In the genomic region with DNA sequence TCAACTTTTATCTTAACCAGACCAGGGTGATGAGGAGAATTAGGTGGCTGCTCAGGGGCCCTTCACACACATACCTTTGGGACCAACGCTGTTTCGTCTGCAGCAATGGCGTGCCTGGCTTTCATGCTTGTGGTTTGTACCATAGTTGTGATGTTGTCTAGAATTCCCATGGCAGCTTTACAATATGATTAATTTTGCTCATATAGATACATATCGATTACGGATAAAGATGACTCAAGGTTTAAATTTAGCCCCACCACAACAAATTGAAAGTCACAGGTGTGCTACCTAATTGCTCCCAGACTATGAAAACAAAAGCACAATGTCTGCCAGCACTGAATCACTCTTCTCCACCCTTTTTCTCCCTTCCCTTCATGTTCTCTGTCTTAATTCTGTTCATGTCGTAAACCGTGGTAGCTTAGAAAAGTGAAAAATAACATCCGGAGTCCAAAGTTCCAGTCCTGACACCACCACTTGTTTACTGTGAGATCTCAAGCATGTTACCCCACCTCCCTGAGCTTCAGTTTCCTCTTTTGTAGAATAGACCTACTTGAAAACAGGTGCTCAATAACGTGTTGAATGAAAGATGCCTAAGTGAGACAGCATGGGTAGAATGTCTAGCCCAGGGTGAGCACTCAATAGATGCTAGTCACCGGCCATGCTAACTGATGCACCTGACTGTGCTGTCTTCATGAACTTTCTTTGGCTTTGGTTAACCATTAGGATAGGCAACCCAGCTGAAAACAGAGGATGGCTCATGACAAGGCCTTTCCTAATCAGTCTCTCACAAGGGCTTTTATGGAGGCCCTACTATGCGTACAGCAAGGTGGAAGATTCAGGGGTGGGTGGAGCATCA, we compare ENCODE assay signal across 13 cellular contexts. TPM values are rescaled to one million over a fixed set of nuclear protein-coding genes. Genes with fewer than 3 reads are reported as not detected.
DNase-seq lines count a peak whose midpoint lies in the region; ATAC-seq and TF ChIP-seq lines count a peak whose summit lies in the region.
"Had no signal": no experiment of that assay in that cellular context is flagged by ENCODE, and none has a peak within 500 bp of the region (broad histone marks: within the 10 kb centered on the region; RNA-seq: fewer than 3 reads in every experiment).

No MANE protein-coding gene starts in this region.

- DNase-seq in heart left ventricle (no peak), KG1 (lab: John Stamatoyannopoulos, UW) (no peak), mesenteric fat pad (ENCODE audit: low spot score) (no peak), RKO (ENCODE audit: low spot score) (no peak)
- DNase-seq: DMS153, NCI-H526 had no signal

- no peaks in the 10 kb centered on the region for H3K27me3 ChIP-seq in duodenal mucosa (ENCODE audit: control insufficient read depth in 1 of 2, insufficient read depth in 2 of 2, low read length in 2 of 2)
- H3K27me3 ChIP-seq in heart left ventricle: no peaks in the 10 kb centered on the region
- H3K27me3 ChIP-seq: esophagus muscularis mucosa had no signal

- TF ChIP-seq CTCF in heart left ventricle (IDR thresholded peaks at IDR 0.05): no peak

- peak overlapping the region in 1 of 2 donors; percentile 26 for H3K4me3 ChIP-seq in duodenal mucosa (ENCODE audit: low read depth in 1 of 2, low read length in 2 of 2)
- no peak overlapping the region for H3K4me3 ChIP-seq in heart left ventricle
- H3K4me3 ChIP-seq: esophagus muscularis mucosa, skin epidermis had no signal

- 91 to 97% (median 94%) methylated on average over 11 of the region's 11 CpGs for WGBS in heart left ventricle, 4 donors

- peak overlapping the region; percentile 12 to 15 for H3K9ac ChIP-seq in duodenal mucosa (ENCODE audit: low read depth in 1 of 2, low read length in 2 of 2)

- H3K27ac ChIP-seq in duodenal mucosa (ENCODE audit: low read depth, low read length): peak overlapping the region; percentile 49
- no peak overlapping the region for H3K27ac ChIP-seq in heart left ventricle
- H3K27ac ChIP-seq: esophagus muscularis mucosa, HL-60 had no signal

- H3K4me1 ChIP-seq in duodenal mucosa (ENCODE audit: control insufficient read depth in 1 of 2, insufficient read depth in 2 of 2, low read length in 2 of 2) (peaks cover 16 to 52% of the 10 kb centered on the region in 2 donors), heart left ventricle (peaks cover 0 to 19% (median 0%) of the 10 kb centered on the region in 12 donors)
- H3K4me1 ChIP-seq: esophagus muscularis mucosa had no signal

- H3K36me3 ChIP-seq in duodenal mucosa (ENCODE audit: control insufficient read depth in 1 of 2, insufficient read depth in 2 of 2, low read length in 2 of 2) (no peaks in the 10 kb centered on the region), heart left ventricle (no peaks in the 10 kb centered on the region)
- H3K36me3 ChIP-seq: esophagus muscularis mucosa had no signal

- H3K9me3 ChIP-seq in duodenal mucosa (ENCODE audit: control insufficient read depth in 1 of 2, low read length in 2 of 2): no peaks in the 10 kb centered on the region
- H3K9me3 ChIP-seq in heart left ventricle: no peaks in the 10 kb centered on the region
- H3K9me3 ChIP-seq: esophagus muscularis mucosa had no signal

- peak; percentile 42 for ATAC-seq in GM18858 (IDR thresholded peaks at IDR 0.05; ENCODE audit: unreplicated experiment)
- peak; percentile 82 for ATAC-seq in GM21515 (IDR thresholded peaks at IDR 0.05; ENCODE audit: unreplicated experiment)
- peak; percentile 75 for ATAC-seq in HG03159 (IDR thresholded peaks at IDR 0.05; ENCODE audit: unreplicated experiment)
- ATAC-seq in heart left ventricle: no peak

- TF ChIP-seq POLR2A in heart left ventricle (IDR thresholded peaks at IDR 0.05): no peak

- intact Hi-C loops in heart left ventricle (cut with DNase I): loop anchor here in 1 of 10 donors (2.0 kb wide), 1 partner anchor 17 kb away; no protein-coding TSS in a partner anchor

RNA-seq across cellular contexts. Expression of gene JUN, which starts 22.1 kb away (rescaled TPM):
- total RNA-seq in heart left ventricle (100 to 1,000 TPM in 1 of 9 donors, 10 to 100 TPM in 8; 57.1 to 128 (median 82.8) TPM), mesenteric fat pad (298 TPM)
- 100 to 1,000 TPM in 1 of 2 donors, 10 to 100 TPM in 1; 71.6 to 133 TPM for polyA plus RNA-seq in heart left ventricle

Comparison
In these comparisons a context has a peak if more than half of its experiments do, and no peak if none do; other contexts are left out.
1. ATAC-seq: peak in GM18858 (single experiment), GM21515 (single experiment) and HG03159 (single experiment); none in heart left ventricle (0 of 4).